23 cellular contexts compared by ENCODE assay signal in the genomic region with DNA sequence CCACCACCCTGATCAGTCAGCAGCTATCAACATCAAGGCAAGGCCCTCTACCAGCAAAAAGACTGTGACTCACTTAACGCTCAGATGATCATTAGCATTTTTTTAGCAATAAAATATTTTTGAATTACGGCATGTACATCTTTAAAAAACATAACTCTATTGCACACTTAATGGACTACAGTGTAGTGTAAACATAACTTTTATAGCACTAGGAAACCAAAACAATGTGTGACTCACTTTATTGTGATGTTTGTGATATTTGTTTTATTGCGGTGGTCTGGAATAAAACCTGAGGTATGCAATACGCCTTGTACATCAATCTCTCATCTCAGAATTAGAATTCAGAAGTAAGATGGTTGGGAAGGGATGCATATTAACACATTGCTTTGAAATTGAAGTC.
"Had no signal": no experiment of that assay in that cellular context is flagged by ENCODE, and none has a peak within 500 bp of the region (broad histone marks: within the 10 kb centered on the region; RNA-seq: fewer than 3 reads in every experiment).

No MANE protein-coding gene starts in this region.

- H3K4me3 ChIP-seq: breast epithelium, colonic mucosa, dorsolateral prefrontal cortex, esophagus squamous epithelium, heart right ventricle, smooth muscle cell, testis, uterus had no signal

- H3K27ac ChIP-seq: breast epithelium, colonic mucosa, dorsolateral prefrontal cortex, esophagus squamous epithelium, heart right ventricle, neutrophil, parathyroid adenoma, testis, uterus had no signal

- ATAC-seq: activated T-cell treated with anti-CD3 and anti-CD28 coated beads, Interleukin-2, amount 50 U/mL, for 4 hours; effector memory CD8-positive, alpha-beta T cell; heart right ventricle; left colon; sciatic nerve had no signal

- DNase-seq: activated B cell treated with CpG ODN at 0.5 μM for 24 hours; activated CD4-positive, alpha-beta T cell treated with anti-CD3 and anti-CD28 coated beads for 4 hours; activated CD4-positive, alpha-beta T cell treated with anti-CD3 and anti-CD28 coated beads, Interleukin-2, amount 50 U/mL, for 48 hours; activated CD8-positive, alpha-beta memory T cell treated with anti-CD3 and anti-CD28 coated beads, Interleukin-2, amount 50 U/mL, for 48 hours; activated naive CD4-positive, alpha-beta T cell; activated T-cell treated with anti-CD3 and anti-CD28 coated beads, Interleukin-2, amount 50 U/mL, for 4 hours; colonic mucosa; dorsolateral prefrontal cortex; effector memory CD8-positive, alpha-beta T cell; esophagus squamous epithelium; heart right ventricle; left colon; stimulated activated CD4-positive, alpha-beta T cell treated with anti-CD3 and anti-CD28 coated beads, Interleukin-15, amount 100 ng/mL, for 24 hours; stimulated activated CD4-positive, alpha-beta T cell treated with anti-CD3 and anti-CD28 coated beads, Interleukin-2, amount 100 ng/mL, for 48 hours; stimulated activated naive CD4-positive, alpha-beta T cell; testis; trophoblast cell; uterus had no signal

- H3K79me2 ChIP-seq: parathyroid adenoma had no signal

- H3K9me3 ChIP-seq: breast epithelium, colonic mucosa, esophagus squamous epithelium, neutrophil, testis, uterus had no signal

- H3K36me3 ChIP-seq: breast epithelium, colonic mucosa, esophagus squamous epithelium, heart right ventricle, neutrophil, uterus had no signal

- H2AFZ ChIP-seq: parathyroid adenoma had no signal

- H3K4me1 ChIP-seq: breast epithelium, colonic mucosa, esophagus squamous epithelium, parathyroid adenoma, testis, uterus had no signal

- H3K9ac ChIP-seq: parathyroid adenoma had no signal

- H3K27me3 ChIP-seq: colonic mucosa, heart right ventricle, neutrophil, testis, uterus had no signal

- H3K4me2 ChIP-seq: smooth muscle cell had no signal
